In the genomic region with DNA sequence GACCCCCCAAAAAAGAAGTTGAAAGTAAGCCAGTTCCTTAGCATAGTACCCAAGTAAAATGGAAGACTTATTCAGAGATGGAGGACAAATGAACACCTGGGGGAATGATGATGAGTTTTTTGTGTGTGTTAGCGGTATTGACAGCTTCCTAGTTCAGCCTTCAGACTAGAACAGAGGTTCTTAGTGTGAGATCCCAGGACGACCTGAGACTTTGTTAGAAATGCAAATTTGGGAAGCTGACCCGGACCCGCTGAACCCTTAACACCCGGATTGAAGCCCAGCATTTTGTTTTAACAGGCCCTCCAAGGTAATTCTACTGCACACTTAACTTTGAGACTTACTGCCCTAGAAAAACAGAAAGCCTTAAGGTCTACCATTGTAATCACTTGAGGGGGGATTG, we compare ENCODE assay signal across 21 cellular contexts.
"Had no signal": no experiment of that assay in that cellular context is flagged by ENCODE, and none has a peak within 500 bp of the region (broad histone marks: within the 10 kb centered on the region; RNA-seq: fewer than 3 reads in every experiment).

No MANE protein-coding gene starts in this region.

- H3K27me3 ChIP-seq: body of pancreas, colonic mucosa, foreskin keratinocyte, hepatocyte, tibial nerve had no signal

- H3K4me3 Mint-ChIP-seq: activated CD4-positive, alpha-beta memory T cell treated with anti-CD3 and anti-CD28 coated beads, Interleukin-2, amount 10 ng/mL, durations not matched to agents 7 days and 5 days; activated naive CD8-positive, alpha-beta T cell treated with anti-CD3 and anti-CD28 coated beads, Interleukin-2, amount 10 ng/mL, durations not matched to agents 7 days and 5 days; mesothelial cell of epicardium; stimulated activated naive CD8-positive, alpha-beta T cell treated with anti-CD3 and anti-CD28 coated beads, Interleukin-15, Interleukin-2, amounts not matched to agents 100 ng/mL and 50 ng/mL, for 24 hours; T-helper 2 cell treated with Interferon-gamma antibody and Interleukin-4, amounts not matched to agents 5 μg/mL and 100 μg/mL, for 36 hours had no signal

- DNase-seq: activated CD4-positive, alpha-beta memory T cell treated with anti-CD3 and anti-CD28 coated beads, Interleukin-2, amount 10 ng/mL, durations not matched to agents 7 days and 5 days; activated CD4-positive, alpha-beta T cell treated with anti-CD3 and anti-CD28 coated beads for 48 hours; activated CD4-positive, CD25-positive, alpha-beta regulatory T cell; activated naive CD4-positive, alpha-beta T cell treated with Interleukin-2 at 50 U/mL for 16 hours; activated naive CD8-positive, alpha-beta T cell treated with anti-CD3 and anti-CD28 coated beads, Interleukin-2, amount 10 ng/mL, durations not matched to agents 7 days and 5 days; activated T-cell treated with anti-CD3 and anti-CD28 coated beads, Interleukin-2, amount 50 U/mL, for 1 hour; body of pancreas; central memory CD4-positive, alpha-beta T cell; colonic mucosa; foreskin keratinocyte; retina; stimulated activated CD4-positive, alpha-beta T cell treated with anti-CD3 and anti-CD28 coated beads, Interleukin-12 subunit alpha, Interleukin-12 subunit beta, amount 100 ng/mL, for 4 hours; stimulated activated CD4-positive, alpha-beta T cell treated with anti-CD3 and anti-CD28 coated beads, Interleukin-1b, Interleukin-23, amount 100 ng/mL, for 48 hours had no signal

- H3K4me1 ChIP-seq: colonic mucosa, foreskin keratinocyte had no signal

- H3K27ac Mint-ChIP-seq: activated CD4-positive, alpha-beta memory T cell treated with anti-CD3 and anti-CD28 coated beads, Interleukin-2, amount 10 ng/mL, durations not matched to agents 7 days and 5 days; activated naive CD8-positive, alpha-beta T cell treated with anti-CD3 and anti-CD28 coated beads, Interleukin-2, amount 10 ng/mL, durations not matched to agents 7 days and 5 days; activated T-helper 2 cell treated with anti-CD3 and anti-CD28 coated beads, Interferon-gamma antibody, Interleukin-2, Interleukin-4, amounts not matched to agents 10 μg/mL and 5 μg/mL and 100 μg/mL, durations not matched to agents 14 hours and 24 hours and 36 hours; mesothelial cell of epicardium; stimulated activated naive CD8-positive, alpha-beta T cell treated with anti-CD3 and anti-CD28 coated beads, Interleukin-15, Interleukin-2, amounts not matched to agents 100 ng/mL and 50 ng/mL, for 24 hours; T-helper 2 cell treated with Interferon-gamma antibody and Interleukin-4, amounts not matched to agents 5 μg/mL and 100 μg/mL, for 36 hours had no signal

- H3K27ac ChIP-seq: body of pancreas, colonic mucosa, foreskin keratinocyte, hepatocyte, tibial nerve had no signal

- ATAC-seq: body of pancreas; foreskin keratinocyte; natural killer cell treated with Interleukin-12 subunit alpha and Interleukin-12 subunit beta and Interleukin-15 and Interleukin-18, amount 100 ng/mL, for 72 hours had no signal

- H3K4me2 ChIP-seq: hepatocyte had no signal

- H3K27me3 Mint-ChIP-seq: activated CD4-positive, alpha-beta memory T cell treated with anti-CD3 and anti-CD28 coated beads, Interleukin-2, amount 10 ng/mL, durations not matched to agents 7 days and 5 days; natural killer cell treated with Interleukin-12 subunit alpha and Interleukin-12 subunit beta and Interleukin-15 and Interleukin-18, amount 100 ng/mL, for 72 hours; stimulated activated naive CD8-positive, alpha-beta T cell treated with anti-CD3 and anti-CD28 coated beads, Interleukin-15, Interleukin-2, amounts not matched to agents 100 ng/mL and 50 ng/mL, for 24 hours had no signal

- H3K9me3 ChIP-seq: body of pancreas, colonic mucosa had no signal

- H3K36me3 ChIP-seq: colonic mucosa had no signal

- H3K4me3 ChIP-seq: body of pancreas, colonic mucosa, hepatocyte, lung, tibial nerve had no signal

- H2AFZ ChIP-seq: hepatocyte had no signal
